8 cellular contexts compared by ENCODE assay signal in genomic region chr5:177425801-177426565, GRCh38. TPM values are rescaled to one million over a fixed set of nuclear protein-coding genes. Genes with fewer than 3 reads are reported as not detected.
DNase-seq lines count a peak whose midpoint lies in the region; ATAC-seq and TF ChIP-seq lines count a peak whose summit lies in the region.

No MANE protein-coding gene starts in this region.

- DNase-seq in GM13976 (ENCODE audit: low spot score) (peak; percentile 97), NCI-H1436 treated with DMSO at 0.1 percent for 48 hours (lab: John Stamatoyannopoulos, UW) (peak; percentile 92), T follicular helper cell (ENCODE audit: low read depth) (peak; percentile 100), adrenal gland (peak; percentile 100), cardiac septum (ENCODE audit: low spot score) (peak; percentile 100), tibial nerve (ENCODE audit: low spot score in 2 of 2) (peak; percentile 100)

- H3K9ac ChIP-seq in parathyroid adenoma = no peak overlapping the region

- peak; percentile 60 to 66 for TF ChIP-seq POLR2A in adrenal gland (IDR thresholded peaks at IDR 0.05)
- peak in 1 of 2 donors; percentile 78 for TF ChIP-seq POLR2A in tibial nerve (IDR thresholded peaks at IDR 0.05)

- peak in 1 of 2 donors; percentile 95 for TF ChIP-seq EP300 in tibial nerve (IDR thresholded peaks at IDR 0.05)

- ATAC-seq in HG02852 (IDR thresholded peaks at IDR 0.05; ENCODE audit: unreplicated experiment) = peak; percentile 80

- in situ Hi-C loops in GM13976 (cut with MboI; ENCODE audit: low sequenced_read_pairs, unreplicated experiment) = no loop called here

- H3K9me3 ChIP-seq in adrenal gland (replicated peaks in 1 of 3) (no peaks in the 10 kb centered on the region), parathyroid adenoma (ENCODE audit: control insufficient read depth, low read length) (no peaks in the 10 kb centered on the region), tibial nerve (no peaks in the 10 kb centered on the region)

- H3K36me3 ChIP-seq in adrenal gland (replicated peaks in 1 of 2) = no peaks in the 10 kb centered on the region
- no peaks in the 10 kb centered on the region for H3K36me3 ChIP-seq in parathyroid adenoma (ENCODE audit: control insufficient read depth, insufficient read depth, low read length)
- peaks cover 0 to 10% (median 0%) of the 10 kb centered on the region in 3 donors for H3K36me3 ChIP-seq in tibial nerve

- H3K79me2 ChIP-seq in parathyroid adenoma = no peaks in the 10 kb centered on the region

- intact Hi-C loops in adrenal gland (cut with DNase I) = no loop called here
- intact Hi-C loops in cardiac septum (cut with DNase I) = loop anchor here (2.0 kb wide), 1 partner anchor 31 kb away; no protein-coding TSS in a partner anchor

- H3K4me3 ChIP-seq in adrenal gland (peak overlapping the region in 2 of 4 donors; percentile 35 to 52), parathyroid adenoma (ENCODE audit: low read depth, low read length) (peak overlapping the region; percentile 62), tibial nerve (peak overlapping the region; percentile 20 to 89 (median 49))

- H2AFZ ChIP-seq in parathyroid adenoma = peak overlapping the region; percentile 89

- TF ChIP-seq CTCF in GM13976 (IDR thresholded peaks at IDR 0.05; ENCODE audit: borderline replicate concordance, control extremely low read depth, extremely low read depth, insufficient read depth, missing control alignments) (no peak), adrenal gland (IDR thresholded peaks at IDR 0.05) (no peak), parathyroid adenoma (IDR thresholded peaks at IDR 0.05) (peak; percentile 8), tibial nerve (IDR thresholded peaks at IDR 0.05) (peak in 2 of 5 experiments; percentile 20 to 34)

- H3K27me3 ChIP-seq in adrenal gland = no peaks in the 10 kb centered on the region
- H3K27me3 ChIP-seq in parathyroid adenoma (ENCODE audit: control insufficient read depth, insufficient read depth, low read length) = no peaks in the 10 kb centered on the region
- H3K27me3 ChIP-seq in tibial nerve = no peaks in the 10 kb centered on the region

- peaks cover 12 to 32% of the 10 kb centered on the region in 2 donors for H3K4me1 ChIP-seq in adrenal gland (replicated peaks in 1 of 2)
- H3K4me1 ChIP-seq in parathyroid adenoma = peaks cover 17% of the 10 kb centered on the region
- peaks cover 0 to 42% (median 34%) of the 10 kb centered on the region in 4 donors for H3K4me1 ChIP-seq in tibial nerve

- 0 to 1% (median 0%) methylated on average over 18 to 52 of the region's 52 CpGs for WGBS in adrenal gland, 4 donors
- WGBS in tibial nerve, 2 donors = 1 to 2% methylated on average over 40 to 50 of the region's 52 CpGs

- peak overlapping the region; percentile 66 to 93 (median 92) for H3K27ac ChIP-seq in adrenal gland
- peak overlapping the region; percentile 95 for H3K27ac ChIP-seq in parathyroid adenoma
- peak overlapping the region; percentile 86 to 97 (median 92) for H3K27ac ChIP-seq in tibial nerve

- H3K4me2 ChIP-seq in parathyroid adenoma (ENCODE audit: low read length) = peak overlapping the region; percentile 48

RNA-seq across cellular contexts. Expression of gene GRK6, which starts 0.5 kb away (rescaled TPM):
- 10 to 100 TPM; 16.2 to 31.9 (median 24.6) TPM for total RNA-seq in adrenal gland
- 10 to 100 TPM in 2 of 3 donors, 1 to 10 TPM in 1; 3.5 to 15.3 (median 11.2) TPM for polyA plus RNA-seq in adrenal gland
- 20.2 TPM for total RNA-seq in cardiac septum
- total RNA-seq in tibial nerve = 10 to 100 TPM; 19.4 to 26.4 (median 23.2) TPM

RNA-seq across cellular contexts. Expression of gene F12, which starts 16.6 kb away (rescaled TPM):
- under 1 TPM in 6 of 8 donors, not detected in 2; 0.11 to 0.69 (median 0.28) TPM for total RNA-seq in adrenal gland
- polyA plus RNA-seq in adrenal gland = under 1 TPM in 2 of 3 donors, not detected in 1; 0.47 to 0.80 TPM
- not detected for total RNA-seq in cardiac septum
- 1 to 10 TPM in 1 of 4 donors, under 1 TPM in 1, not detected in 2; 0.59 to 4.5 TPM for total RNA-seq in tibial nerve

RNA-seq across cellular contexts. Expression of gene PRR7, which starts 20.6 kb away (rescaled TPM):
- total RNA-seq in adrenal gland (10 to 100 TPM in 1 of 8 donors, 1 to 10 TPM in 7; 3.8 to 13.5 (median 6.9) TPM), cardiac septum (5.1 TPM), tibial nerve (10 to 100 TPM in 1 of 4 donors, 1 to 10 TPM in 3; 5.1 to 11.2 (median 7.5) TPM)
- 1 to 10 TPM in 2 of 3 donors, not detected in 1; 5.4 to 9.8 TPM for polyA plus RNA-seq in adrenal gland

RNA-seq across cellular contexts. Expression of gene PFN3, which starts 25.5 kb away (rescaled TPM):
- total RNA-seq in adrenal gland (not detected), cardiac septum (not detected), tibial nerve (not detected)
- not detected for polyA plus RNA-seq in adrenal gland

RNA-seq across cellular contexts. Expression of gene SLC34A1, which starts 41.7 kb away (rescaled TPM):
- total RNA-seq in adrenal gland = not detected
- polyA plus RNA-seq in adrenal gland = not detected
- total RNA-seq in cardiac septum = not detected
- not detected for total RNA-seq in tibial nerve
